Comparison of ENCODE assay signal across 21 cellular contexts in genomic region chrX:114038358-114038757, GRCh38.
"Had no signal": no experiment of that assay in that cellular context is flagged by ENCODE, and none has a peak within 500 bp of the region (broad histone marks: within the 10 kb centered on the region; RNA-seq: fewer than 3 reads in every experiment).

No MANE protein-coding gene starts in this region.

- H3K9me3 ChIP-seq: pancreas, psoas muscle, right atrium auricular region, thyroid gland, upper lobe of right lung had no signal

- H3K4me2 ChIP-seq: hepatocyte had no signal

- FAIRE-seq: endothelial cell of umbilical vein had no signal

- DNase-seq: activated CD8-positive, alpha-beta memory T cell treated with anti-CD3 and anti-CD28 coated beads, Interleukin-2, amount 50 U/mL, for 4 hours; activated naive CD4-positive, alpha-beta T cell treated with Interleukin-2 at 50 U/mL for 16 hours; activated naive CD8-positive, alpha-beta T cell treated with anti-CD3 and anti-CD28 coated beads for 36 hours; activated T-cell treated with anti-CD3 and anti-CD28 coated beads, Interleukin-2, amount 50 U/mL, for 4 hours; effector memory CD4-positive, alpha-beta T cell; foreskin melanocyte; glutamatergic neuron; left ventricle myocardium superior; mammary epithelial cell; pancreas; psoas muscle; stimulated activated CD4-positive, alpha-beta T cell treated with anti-CD3 and anti-CD28 coated beads, Interleukin-12 subunit alpha, Interleukin-12 subunit beta, amount 100 ng/mL, for 4 hours; substantia nigra; T-helper 9 cell; thyroid gland; upper lobe of right lung had no signal

- H3K27ac ChIP-seq: breast epithelium, hepatocyte, pancreas, psoas muscle, right atrium auricular region, thyroid gland, upper lobe of right lung had no signal

- ATAC-seq: activated T-cell treated with anti-CD3 and anti-CD28 coated beads, Interleukin-2, amount 50 U/mL, for 4 hours; esophagus mucosa; left ventricle myocardium superior; pancreas; psoas muscle; upper lobe of right lung had no signal

- H3K79me2 ChIP-seq: hepatocyte had no signal

- H3K36me3 ChIP-seq: breast epithelium, pancreas, right atrium auricular region, thyroid gland, upper lobe of right lung had no signal

- H3K4me3 ChIP-seq: breast epithelium, hepatocyte, pancreas, psoas muscle, right atrium auricular region, thyroid gland, upper lobe of right lung had no signal

- H3K27me3 ChIP-seq: right atrium auricular region, thyroid gland, upper lobe of right lung had no signal

- H2AFZ ChIP-seq: hepatocyte had no signal

- H3K4me1 ChIP-seq: breast epithelium, pancreas, psoas muscle, right atrium auricular region, thyroid gland, upper lobe of right lung had no signal
